1 cellular context compared by ENCODE assay signal in the genomic region with DNA sequence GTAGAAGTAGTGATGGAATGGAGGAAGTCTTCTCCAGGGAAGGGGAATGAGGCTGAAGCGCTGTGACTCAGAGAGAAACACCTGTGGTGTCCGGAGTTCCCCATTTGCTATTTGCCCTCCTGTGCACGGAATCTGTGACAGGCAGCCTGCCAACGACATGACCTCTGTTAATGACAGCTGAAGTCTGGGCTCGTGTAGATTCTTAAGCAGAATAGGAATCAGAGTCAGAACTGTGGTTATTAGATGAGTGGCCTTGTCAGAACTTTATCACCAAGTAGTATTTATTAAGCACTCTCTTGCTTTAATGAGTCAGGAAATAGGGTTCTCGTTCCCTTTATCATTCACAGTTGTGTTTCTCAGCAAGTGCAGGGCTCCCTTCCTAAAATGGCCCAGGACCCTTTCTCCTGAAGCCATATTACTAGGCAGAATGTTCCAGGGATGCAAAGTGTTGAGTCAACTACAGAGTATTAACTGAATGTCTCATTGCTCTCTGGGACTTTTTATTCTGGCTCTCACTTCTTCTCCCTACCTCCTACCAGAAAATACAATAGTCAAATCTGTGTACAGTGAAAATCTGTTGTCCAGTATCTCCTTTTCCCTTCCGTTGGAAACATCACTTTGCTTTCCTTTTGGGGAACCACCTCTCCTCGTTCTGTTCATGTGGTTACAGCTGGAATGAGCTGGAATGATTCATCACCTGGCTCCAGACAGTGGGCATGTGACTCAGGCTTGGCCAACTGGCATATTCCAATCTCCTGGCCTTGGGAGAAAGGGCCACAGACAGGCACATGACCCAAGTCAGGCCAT.
TF ChIP-seq lines count a peak whose summit lies in the region.

No MANE protein-coding gene starts in this region.

TF ChIP-seq in SK-N-SH, 30 proteins besides CTCF, POLR2A, EP300 and RAD21 (continued from another document):
- TF ChIP-seq USF1 (IDR thresholded peaks at IDR 0.05; ENCODE audit: borderline replicate concordance, low read depth) (peak; percentile 91), JUND (IDR thresholded peaks at IDR 0.05) (peak; percentile 76), MAX (IDR thresholded peaks at IDR 0.05; ENCODE audit: low read depth) (peak; percentile 97), NFIC (IDR thresholded peaks at IDR 0.05; ENCODE audit: borderline replicate concordance) (peak; percentile 77)
